ENCODE assay signal across 32 cellular contexts in genomic region chr19:29751932-29752331, GRCh38. TPM values are rescaled to one million over a fixed set of nuclear protein-coding genes. Genes with fewer than 3 reads are reported as not detected.
DNase-seq lines count a peak whose midpoint lies in the region; FAIRE-seq and TF ChIP-seq lines count a peak whose summit lies in the region.
"Had no signal": no experiment of that assay in that cellular context is flagged by ENCODE, and none has a peak within 500 bp of the region (broad histone marks: within the 10 kb centered on the region; RNA-seq: fewer than 3 reads in every experiment).

No MANE protein-coding gene starts in this region.

- CTCF ChIA-PET in HEK293 (lab: Yijun Ruan, JAX) = interaction anchor here (0.6 to 2.6 kb wide), 8 partner anchors 8 to 211 kb away, joined by 3 to 13 read pairs (median 4); no protein-coding TSS in a partner anchor

- H3K36me3 ChIP-seq in HEK293 (ENCODE audit: control insufficient read depth in 2 of 2, insufficient read depth in 1 of 2, low read length in 2 of 2) = no peaks in the 10 kb centered on the region
- no peaks in the 10 kb centered on the region for H3K36me3 ChIP-seq in kidney (ENCODE audit: control insufficient read depth in 1 of 2, insufficient read depth in 2 of 2, low read length in 2 of 2)
- H3K36me3 ChIP-seq in left ventricle myocardium inferior = no peaks in the 10 kb centered on the region
- H3K36me3 ChIP-seq: BE2C; BLaER1; BLaER1 treated with 17β-estradiol and CSF1 and Interleukin-3, amounts not matched to agents 10 nM and 100 nM had no signal

- peak; percentile 2 for DNase-seq in kidney
- no peak for DNase-seq in HuH-7 (ENCODE audit: low spot score)
- DNase-seq in left ventricle myocardium inferior = no peak
- DNase-seq: 8988T; ACHN; AML-193; BE2C; C1 segment of cervical spinal cord; Caco-2; Calu3; CD4-positive, alpha-beta memory T cell; CD4-positive, alpha-beta T cell; CD4-positive, CD25-positive, alpha-beta regulatory T cell; CD8-positive, alpha-beta memory T cell; CD8-positive, alpha-beta T cell; COR-L47; DMS 273 treated with DMSO at 0.1 percent for 48 hours; DMS153; DMS53; DMS79; DMS79 treated with DMSO at 0.1 percent for 48 hours; DND-41; EL had no signal

- H3K27ac ChIP-seq in HEK293 (ENCODE audit: extremely low read depth, low read depth, low read length) (no peak overlapping the region), kidney (ENCODE audit: low read depth in 2 of 2, low read length in 2 of 2) (no peak overlapping the region), left ventricle myocardium inferior (replicated peaks) (no peak overlapping the region)
- H3K27ac ChIP-seq: 22Rv1; A549; BLaER1; BLaER1 treated with 17β-estradiol and CSF1 and Interleukin-3, amounts not matched to agents 10 nM and 100 nM; C4-2B had no signal

- intact Hi-C loops in kidney (cut with DNase I) (no loop called here), left ventricle myocardium inferior (cut with micrococcal nuclease) (no loop called here)

- no peaks in the 10 kb centered on the region for H3K9me3 ChIP-seq in HEK293 (ENCODE audit: control insufficient read depth, insufficient read depth, low read depth, low read length)
- no peaks in the 10 kb centered on the region for H3K9me3 ChIP-seq in kidney (ENCODE audit: control insufficient read depth in 1 of 2, low read length in 2 of 2)
- no peaks in the 10 kb centered on the region for H3K9me3 ChIP-seq in left ventricle myocardium inferior (replicated peaks)
- H3K9me3 ChIP-seq: A549; BE2C; BLaER1; BLaER1 treated with 17β-estradiol and CSF1 and Interleukin-3, amounts not matched to agents 10 nM and 100 nM; Caco-2 had no signal

- H3K4me3 ChIP-seq in HEK293 (ENCODE audit: low read depth, low read length) = no peak overlapping the region
- H3K4me3 ChIP-seq in kidney (ENCODE audit: low read length in 2 of 2) = no peak overlapping the region
- H3K4me3 ChIP-seq in left ventricle myocardium inferior = no peak overlapping the region
- H3K4me3 ChIP-seq: A549; BLaER1; BLaER1 treated with 17β-estradiol and CSF1 and Interleukin-3, amounts not matched to agents 10 nM and 100 nM had no signal

- H3K27me3 ChIP-seq in left ventricle myocardium inferior (ENCODE audit: low read depth) = peaks cover 61% of the 10 kb centered on the region
- H3K27me3 ChIP-seq: BE2C; BLaER1; BLaER1 treated with 17β-estradiol and CSF1 and Interleukin-3, amounts not matched to agents 10 nM and 100 nM had no signal

- POLR2A ChIA-PET in HEK293 (lab: Yijun Ruan, JAX) = interaction anchor here (0.6 kb wide), 1 partner anchor 35 kb away, joined by 11 read pairs; no protein-coding TSS in a partner anchor

- H3K9ac ChIP-seq in kidney (ENCODE audit: low read length in 2 of 2) = no peak overlapping the region
- H3K9ac ChIP-seq: BLaER1; BLaER1 treated with 17β-estradiol and CSF1 and Interleukin-3, amounts not matched to agents 10 nM and 100 nM had no signal

- TF ChIP-seq CTCF in HEK293 (tag by site-specific recombination; IDR thresholded peaks at IDR 0.05) (no peak), kidney (IDR thresholded peaks at IDR 0.05; ENCODE audit: borderline replicate concordance, extremely low read depth, insufficient read depth) (no peak), left ventricle myocardium inferior (IDR thresholded peaks at IDR 0.05; ENCODE audit: borderline replicate concordance) (no peak)

- H3K4me1 ChIP-seq in HEK293 (ENCODE audit: control insufficient read depth, insufficient read depth, low read length) (no peaks in the 10 kb centered on the region), kidney (ENCODE audit: control insufficient read depth in 1 of 2, insufficient read depth in 1 of 2, low read depth in 1 of 2, low read length in 2 of 2) (no peaks in the 10 kb centered on the region), left ventricle myocardium inferior (no peaks in the 10 kb centered on the region)
- H3K4me1 ChIP-seq: A549, BE2C, Caco-2 had no signal

- FAIRE-seq in kidney (lab: Jason Lieb, UNC) = no peak
- FAIRE-seq: A204.1, A549, D721Med had no signal

TF ChIP-seq in HEK293, 187 proteins besides CTCF, POLR2A, EP300 and RAD21:
- TF ChIP-seq KLF7 (tag by site-specific recombination; IDR thresholded peaks at IDR 0.05; ENCODE audit: borderline replicate concordance) = no peak
- peak; percentile 99 for TF ChIP-seq ZNF664 (tag by site-specific recombination; IDR thresholded peaks at IDR 0.05)
TF ChIP-seq in HEK293: peak in this region for 1.

RNA-seq across cellular contexts. Expression of gene C19orf12, which starts 36.9 kb away (rescaled TPM):
- 21.2 TPM for total RNA-seq in kidney
- 27.1 TPM for polyA plus RNA-seq in kidney (ENCODE audit: insufficient read depth, low read depth, low replicate concordance)
- total RNA-seq in left ventricle myocardium inferior = 48.6 TPM

RNA-seq across cellular contexts. Expression of gene CCNE1, which starts 59.9 kb away (rescaled TPM):
- total RNA-seq in kidney = 1.4 TPM
- 1.3 TPM for polyA plus RNA-seq in kidney (ENCODE audit: insufficient read depth, low read depth, low replicate concordance)
- total RNA-seq in left ventricle myocardium inferior = 3.1 TPM
- polyA plus RNA-seq: CD14-positive monocyte had no signal
